ENCODE assay signal across 35 cellular contexts in the genomic region with DNA sequence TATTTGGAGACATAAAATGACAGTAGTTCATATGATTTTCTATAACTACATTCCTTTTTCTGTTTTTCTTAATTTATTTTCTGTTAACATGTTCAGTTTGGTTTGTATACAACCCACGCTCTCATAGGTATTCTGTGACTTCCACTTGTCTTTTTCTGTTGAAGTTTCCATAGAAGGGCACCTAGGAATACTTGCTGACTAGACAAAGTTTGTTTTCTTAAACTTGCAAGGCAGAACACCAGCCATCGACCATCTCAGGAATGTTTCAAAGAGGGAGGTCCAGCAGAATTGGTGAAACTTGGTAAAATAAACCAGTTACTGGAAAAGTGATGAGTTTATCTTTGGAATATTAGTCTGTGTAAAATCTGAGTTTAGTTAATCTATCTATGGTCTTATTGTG.
"Had no signal": no experiment of that assay in that cellular context is flagged by ENCODE, and none has a peak within 500 bp of the region (broad histone marks: within the 10 kb centered on the region; RNA-seq: fewer than 3 reads in every experiment).

No MANE protein-coding gene starts in this region.

- DNase-seq: activated B cell treated with CpG ODN at 0.5 μM for 24 hours; activated CD4-positive, alpha-beta memory T cell treated with anti-CD3 and anti-CD28 coated beads for 36 hours; activated CD4-positive, alpha-beta T cell treated with anti-CD3 and anti-CD28 coated beads for 4 hours; activated CD4-positive, alpha-beta T cell treated with anti-CD3 and anti-CD28 coated beads, Interleukin-2, amount 10 ng/mL, durations not matched to agents 24 days and 14 days; activated CD4-positive, alpha-beta T cell treated with anti-CD3 and anti-CD28 coated beads, Interleukin-2, amount 50 U/mL, for 1 hour; activated CD4-positive, alpha-beta T cell treated with anti-CD3 and anti-CD28 coated beads, Interleukin-2, amount 50 U/mL, for 4 hours; activated CD4-positive, CD25-positive, alpha-beta regulatory T cell treated with anti-CD3 and anti-CD28 coated beads, Interleukin-2, amount 50 U/mL, for 72 hours; activated CD8-positive, alpha-beta memory T cell treated with anti-CD3 and anti-CD28 coated beads, Interleukin-2, amount 50 U/mL, for 4 hours; activated CD8-positive, alpha-beta T cell treated with anti-CD3 and anti-CD28 coated beads for 36 hours; activated effector memory CD4-positive, alpha-beta T cell treated with anti-CD3 and anti-CD28 coated beads, Interleukin-2, amount 50 U/mL, for 16 hours; activated gamma-delta T cell treated with Interleukin-2 at 50 U/mL for 16 hours; activated naive CD4-positive, alpha-beta T cell; activated naive CD4-positive, alpha-beta T cell treated with anti-CD3 and anti-CD28 coated beads for 36 hours; activated naive CD4-positive, alpha-beta T cell treated with anti-CD3 and anti-CD28 coated beads, Interleukin-2, amount 50 U/mL, for 16 hours; activated naive CD8-positive, alpha-beta T cell treated with anti-CD3 and anti-CD28 coated beads for 36 hours; activated T-cell treated with anti-CD3 and anti-CD28 coated beads for 4 hours; activated T-cell treated with anti-CD3 and anti-CD28 coated beads, Interleukin-2, amount 50 U/mL, for 1 hour; activated T-cell treated with anti-CD3 and anti-CD28 coated beads, Interleukin-2, amount 50 U/mL, for 4 hours; activated T-cell treated with anti-CD3 and anti-CD28 coated beads, Interleukin-2, amount 50 U/mL, for 72 hours; adrenal gland; amniotic stem cell; aorta; body of pancreas; brain microvascular endothelial cell; central memory CD4-positive, alpha-beta T cell; T-helper 2 cell; T-helper 9 cell had no signal

- FAIRE-seq: astrocyte had no signal

- H3K36me3 ChIP-seq: adrenal gland, brain microvascular endothelial cell, breast epithelium had no signal

- ATAC-seq: activated CD8-positive, alpha-beta T cell treated with anti-CD3 and anti-CD28 coated beads for 36 hours; activated naive CD4-positive, alpha-beta T cell treated with anti-CD3 and anti-CD28 coated beads, Interleukin-2, amount 50 U/mL, for 72 hours; activated T-cell treated with anti-CD3 and anti-CD28 coated beads, Interleukin-2, amount 50 U/mL, for 4 hours; activated T-cell treated with anti-CD3 and anti-CD28 coated beads, Interleukin-2, amount 50 U/mL, for 72 hours; activated T-helper 17 cell treated with anti-CD3 and anti-CD28 coated beads, Interleukin-2, amount 50 U/mL, for 72 hours; body of pancreas had no signal

- H3K27me3 ChIP-seq: adrenal gland, body of pancreas, brain microvascular endothelial cell, breast epithelium had no signal

- H3K9me3 Mint-ChIP-seq: activated B cell treated with CpG ODN at 0.5 μM for 24 hours; activated CD4-positive, alpha-beta memory T cell treated with anti-CD3 and anti-CD28 coated beads for 36 hours; activated CD4-positive, alpha-beta T cell treated with anti-CD3 and anti-CD28 coated beads, Interleukin-2, amount 10 ng/mL, durations not matched to agents 24 days and 14 days; activated CD8-positive, alpha-beta T cell treated with anti-CD3 and anti-CD28 coated beads for 36 hours; activated naive CD4-positive, alpha-beta T cell treated with anti-CD3 and anti-CD28 coated beads for 36 hours; activated T-cell treated with anti-CD3 and anti-CD28 coated beads, Interleukin-2, amount 50 U/mL, for 4 hours; activated T-helper 1 cell treated with anti-CD3 and anti-CD28 coated beads, Interleukin-12 subunit alpha, Interleukin-12 subunit beta, Interleukin-2, Interleukin-4 antibody, amounts not matched to agents 30 ng/mL and 10 ng/mL and 1 ng/mL, durations not matched to agents 14 hours and 24 hours and 36 hours; T-helper 1 cell treated with Interleukin-12 subunit alpha and Interleukin-12 subunit beta and Interleukin-4 antibody, amounts not matched to agents 30 μg/mL and 1 μg/mL, for 36 hours had no signal

- H3K36me3 Mint-ChIP-seq: activated CD4-positive, alpha-beta memory T cell treated with anti-CD3 and anti-CD28 coated beads for 36 hours; activated naive CD4-positive, alpha-beta T cell treated with anti-CD3 and anti-CD28 coated beads, Interleukin-2, amount 50 U/mL, for 72 hours; activated naive CD8-positive, alpha-beta T cell treated with anti-CD3 and anti-CD28 coated beads for 36 hours had no signal

- H3K9me3 ChIP-seq: adrenal gland, body of pancreas, breast epithelium had no signal

- H3K4me3 Mint-ChIP-seq: activated B cell treated with CpG ODN at 0.5 μM for 24 hours; activated CD4-positive, alpha-beta memory T cell treated with anti-CD3 and anti-CD28 coated beads for 36 hours; activated CD4-positive, alpha-beta T cell treated with anti-CD3 and anti-CD28 coated beads, Interleukin-2, amount 10 ng/mL, durations not matched to agents 24 days and 14 days; activated CD8-positive, alpha-beta T cell treated with anti-CD3 and anti-CD28 coated beads for 36 hours; activated naive CD4-positive, alpha-beta T cell treated with anti-CD3 and anti-CD28 coated beads for 36 hours; activated naive CD8-positive, alpha-beta T cell treated with anti-CD3 and anti-CD28 coated beads for 36 hours; activated T-cell treated with anti-CD3 and anti-CD28 coated beads, Interleukin-2, amount 50 U/mL, for 4 hours; activated T-cell treated with anti-CD3 and anti-CD28 coated beads, Interleukin-2, amount 50 U/mL, for 72 hours; activated T-helper 1 cell treated with anti-CD3 and anti-CD28 coated beads, Interleukin-12 subunit alpha, Interleukin-12 subunit beta, Interleukin-2, Interleukin-4 antibody, amounts not matched to agents 30 ng/mL and 10 ng/mL and 1 ng/mL, durations not matched to agents 14 hours and 24 hours and 36 hours; activated T-helper 17 cell treated with anti-CD3 and anti-CD28 coated beads, Interleukin-2, amount 50 U/mL, for 72 hours; T-helper 1 cell treated with Interleukin-12 subunit alpha and Interleukin-12 subunit beta and Interleukin-4 antibody, amounts not matched to agents 30 μg/mL and 1 μg/mL, for 36 hours; T-helper 2 cell treated with Interferon-gamma antibody and Interleukin-4, amounts not matched to agents 5 μg/mL and 100 μg/mL, for 36 hours had no signal

- H3K4me1 Mint-ChIP-seq: activated B cell treated with CpG ODN at 0.5 μM for 24 hours; activated CD4-positive, alpha-beta T cell treated with anti-CD3 and anti-CD28 coated beads, Interleukin-2, amount 10 ng/mL, durations not matched to agents 24 days and 14 days; activated naive CD8-positive, alpha-beta T cell treated with anti-CD3 and anti-CD28 coated beads for 36 hours; activated T-helper 17 cell treated with anti-CD3 and anti-CD28 coated beads, Interleukin-2, amount 50 U/mL, for 72 hours had no signal

- H3K4me3 ChIP-seq: adrenal gland, body of pancreas, breast epithelium had no signal

- H3K27ac ChIP-seq: adrenal gland, body of pancreas, brain microvascular endothelial cell, breast epithelium, VCaP had no signal

- H3K27ac Mint-ChIP-seq: activated B cell treated with CpG ODN at 0.5 μM for 24 hours; activated CD4-positive, alpha-beta memory T cell treated with anti-CD3 and anti-CD28 coated beads for 36 hours; activated CD4-positive, alpha-beta T cell treated with anti-CD3 and anti-CD28 coated beads, Interleukin-2, amount 10 ng/mL, durations not matched to agents 24 days and 14 days; activated CD8-positive, alpha-beta T cell treated with anti-CD3 and anti-CD28 coated beads for 36 hours; activated naive CD4-positive, alpha-beta T cell treated with anti-CD3 and anti-CD28 coated beads for 36 hours; activated naive CD4-positive, alpha-beta T cell treated with anti-CD3 and anti-CD28 coated beads, Interleukin-2, amount 50 U/mL, for 72 hours; activated naive CD8-positive, alpha-beta T cell treated with anti-CD3 and anti-CD28 coated beads for 36 hours; activated T-cell treated with anti-CD3 and anti-CD28 coated beads, Interleukin-2, amount 50 U/mL, for 72 hours; activated T-helper 1 cell treated with anti-CD3 and anti-CD28 coated beads, Interleukin-12 subunit alpha, Interleukin-12 subunit beta, Interleukin-2, Interleukin-4 antibody, amounts not matched to agents 30 ng/mL and 10 ng/mL and 1 ng/mL, durations not matched to agents 14 hours and 24 hours and 36 hours; activated T-helper 17 cell treated with anti-CD3 and anti-CD28 coated beads, Interleukin-2, amount 50 U/mL, for 72 hours; T-helper 1 cell treated with Interleukin-12 subunit alpha and Interleukin-12 subunit beta and Interleukin-4 antibody, amounts not matched to agents 30 μg/mL and 1 μg/mL, for 36 hours; T-helper 2 cell treated with Interferon-gamma antibody and Interleukin-4, amounts not matched to agents 5 μg/mL and 100 μg/mL, for 36 hours had no signal

- H3K27me3 Mint-ChIP-seq: activated B cell treated with CpG ODN at 0.5 μM for 24 hours; activated CD4-positive, alpha-beta memory T cell treated with anti-CD3 and anti-CD28 coated beads for 36 hours; activated CD4-positive, alpha-beta T cell treated with anti-CD3 and anti-CD28 coated beads, Interleukin-2, amount 10 ng/mL, durations not matched to agents 24 days and 14 days; activated CD8-positive, alpha-beta T cell treated with anti-CD3 and anti-CD28 coated beads for 36 hours; activated naive CD8-positive, alpha-beta T cell treated with anti-CD3 and anti-CD28 coated beads for 36 hours; activated T-helper 17 cell treated with anti-CD3 and anti-CD28 coated beads, Interleukin-2, amount 50 U/mL, for 72 hours had no signal

- H3K4me1 ChIP-seq: adrenal gland, body of pancreas, breast epithelium had no signal
